Comparison of ENCODE assay signal across 27 cellular contexts in the genomic region with DNA sequence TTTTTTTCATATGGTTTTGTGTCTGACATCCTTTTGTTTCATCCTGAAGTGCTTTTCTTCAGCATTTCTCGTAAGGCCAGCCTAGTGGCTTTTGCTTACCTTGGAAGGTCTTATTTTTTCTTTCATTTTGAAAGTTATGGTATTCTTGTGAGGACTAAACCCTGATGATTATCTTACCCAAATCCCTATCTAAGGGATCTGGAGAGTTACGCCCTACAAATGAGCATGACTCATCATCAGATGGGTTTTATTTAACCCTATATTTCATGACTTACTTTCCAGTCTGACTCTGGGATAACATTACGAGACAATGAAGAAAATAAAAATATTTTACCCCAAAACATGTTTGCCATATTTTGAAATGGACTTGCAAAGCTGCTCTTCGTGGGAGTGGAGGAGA. TPM values are rescaled to one million over a fixed set of nuclear protein-coding genes. Genes with fewer than 3 reads are reported as not detected.
DNase-seq lines count a peak whose midpoint lies in the region; ATAC-seq, FAIRE-seq and TF ChIP-seq lines count a peak whose summit lies in the region.
"Had no signal": no experiment of that assay in that cellular context is flagged by ENCODE, and none has a peak within 500 bp of the region (broad histone marks: within the 10 kb centered on the region; RNA-seq: fewer than 3 reads in every experiment).

No MANE protein-coding gene starts in this region.

- no peaks in the 10 kb centered on the region for H3K27me3 Mint-ChIP-seq in activated CD4-positive, alpha-beta memory T cell treated with anti-CD3 and anti-CD28 coated beads for 36 hours
- H3K27me3 Mint-ChIP-seq: T-cell had no signal

- peak overlapping the region; percentile 58 for H3K4me2 ChIP-seq in A549
- H3K4me2 ChIP-seq: neural progenitor cell, smooth muscle cell had no signal

- no peak overlapping the region for H3K27ac ChIP-seq in A549
- H3K27ac ChIP-seq in breast epithelium = no peak overlapping the region
- no peak overlapping the region for H3K27ac ChIP-seq in esophagus squamous epithelium
- H3K27ac ChIP-seq in adrenal gland = no peak overlapping the region
- H3K27ac ChIP-seq: C4-2B, dorsolateral prefrontal cortex, heart right ventricle, neural progenitor cell, parathyroid adenoma had no signal

- intact Hi-C loops in activated CD4-positive, alpha-beta memory T cell treated with anti-CD3 and anti-CD28 coated beads for 36 hours (cut with micrococcal nuclease) = loop anchor here (2.0 to 5.0 kb wide), 2 partner anchors 29 to 143 kb away; no protein-coding TSS in a partner anchor
- intact Hi-C loops in breast epithelium (cut with DNase I; ENCODE audit: low total_unique reads) = no loop called here
- intact Hi-C loops in esophagus squamous epithelium (cut with DNase I) = no loop called here
- intact Hi-C loops in adrenal gland (cut with DNase I) = no loop called here

- H3K4me3 ChIP-seq in A549 = no peak overlapping the region
- no peak overlapping the region for H3K4me3 ChIP-seq in breast epithelium
- H3K4me3 ChIP-seq in esophagus squamous epithelium = no peak overlapping the region
- H3K4me3 ChIP-seq in adrenal gland = no peak overlapping the region
- H3K4me3 ChIP-seq: dorsolateral prefrontal cortex, heart right ventricle, lung, neural progenitor cell, smooth muscle cell had no signal

- H3K36me3 ChIP-seq in breast epithelium = no peaks in the 10 kb centered on the region
- H3K36me3 ChIP-seq in esophagus squamous epithelium = peaks cover 0 to 66% (median 0%) of the 10 kb centered on the region in 3 donors
- no peaks in the 10 kb centered on the region for H3K36me3 ChIP-seq in adrenal gland (replicated peaks in 1 of 2)
- H3K36me3 ChIP-seq: neural progenitor cell had no signal

- H3K9me3 Mint-ChIP-seq in activated CD4-positive, alpha-beta memory T cell treated with anti-CD3 and anti-CD28 coated beads for 36 hours = no peaks in the 10 kb centered on the region
- H3K9me3 Mint-ChIP-seq: neural progenitor cell, T-cell had no signal

- no peaks in the 10 kb centered on the region for H3K9me3 ChIP-seq in A549
- no peaks in the 10 kb centered on the region for H3K9me3 ChIP-seq in breast epithelium
- no peaks in the 10 kb centered on the region for H3K9me3 ChIP-seq in esophagus squamous epithelium
- H3K9me3 ChIP-seq in adrenal gland (replicated peaks in 1 of 3) = no peaks in the 10 kb centered on the region
- H3K9me3 ChIP-seq: heart right ventricle had no signal

- POLR2A ChIA-PET in A549 (lab: Yijun Ruan, JAX) = no interaction called here
- POLR2A ChIA-PET in activated CD4-positive, alpha-beta memory T cell treated with anti-CD3 and anti-CD28 coated beads for 36 hours (lab: Charles Lee) = no interaction called here

- no peak for ATAC-seq in A549
- ATAC-seq: heart right ventricle, T-cell had no signal

- no peak for FAIRE-seq in A549 (lab: Jason Lieb, UNC)
- FAIRE-seq: endothelial cell of umbilical vein, GM12892 had no signal

- DNase-seq in A549 (ENCODE audit: low read depth in 1 of 2, low spot score in 1 of 2) (no peak), EH (ENCODE audit: low read depth) (peak; percentile 49), erythroblast (lab: John Stamatoyannopoulos, UW) (peak; percentile 1 to 2), breast epithelium (ENCODE audit: low spot score in 2 of 2) (no peak), esophagus squamous epithelium (lab: John Stamatoyannopoulos, UW) (no peak), adrenal gland (no peak)
- DNase-seq in activated CD4-positive, alpha-beta memory T cell treated with anti-CD3 and anti-CD28 coated beads for 36 hours = no peak
- DNase-seq: activated T-cell treated with anti-CD3 and anti-CD28 coated beads, Interleukin-2, amount 50 U/mL, for 1 hour; dorsolateral prefrontal cortex; foreskin melanocyte; heart right ventricle; KBM-7; NCI-H1417 treated with DMSO at 0.1 percent for 48 hours; NCI-H2081; NCI-H748 treated with DMSO at 0.1 percent for 48 hours; stimulated activated CD4-positive, alpha-beta T cell treated with anti-CD3 and anti-CD28 coated beads, Interleukin-2, amount 100 ng/mL, for 24 hours; T-cell; trophoblast cell had no signal

- no peak for TF ChIP-seq CTCF in A549 (IDR thresholded peaks at IDR 0.05)
- TF ChIP-seq CTCF in breast epithelium (IDR thresholded peaks at IDR 0.05) = no peak
- no peak for TF ChIP-seq CTCF in esophagus squamous epithelium (IDR thresholded peaks at IDR 0.05)
- TF ChIP-seq CTCF in adrenal gland (IDR thresholded peaks at IDR 0.05) = no peak

- no peak overlapping the region for H3K4me3 Mint-ChIP-seq in activated CD4-positive, alpha-beta memory T cell treated with anti-CD3 and anti-CD28 coated beads for 36 hours
- H3K4me3 Mint-ChIP-seq: neural progenitor cell, T-cell had no signal

- H3K4me1 ChIP-seq in A549 (peaks cover 34% of the 10 kb centered on the region), breast epithelium (no peaks in the 10 kb centered on the region), esophagus squamous epithelium (peaks cover 0 to 22% (median 0%) of the 10 kb centered on the region in 3 donors), adrenal gland (replicated peaks in 1 of 2) (no peaks in the 10 kb centered on the region)
- H3K4me1 ChIP-seq: heart right ventricle, neural progenitor cell, parathyroid adenoma had no signal

- peaks cover 57% of the 10 kb centered on the region for H3K36me3 Mint-ChIP-seq in activated CD4-positive, alpha-beta memory T cell treated with anti-CD3 and anti-CD28 coated beads for 36 hours
- H3K36me3 Mint-ChIP-seq: neural progenitor cell had no signal

- H3K27ac Mint-ChIP-seq in activated CD4-positive, alpha-beta memory T cell treated with anti-CD3 and anti-CD28 coated beads for 36 hours = peak overlapping the region; percentile 13
- H3K27ac Mint-ChIP-seq: neural progenitor cell had no signal

- H3K4me1 Mint-ChIP-seq in activated CD4-positive, alpha-beta memory T cell treated with anti-CD3 and anti-CD28 coated beads for 36 hours (ENCODE audit: low read depth) = peaks cover 61% of the 10 kb centered on the region
- H3K4me1 Mint-ChIP-seq: neural progenitor cell had no signal

- TF ChIP-seq RAD21 in A549 (conservative IDR thresholded peaks at IDR 0.05 in 1 of 2, IDR thresholded peaks at IDR 0.05 in 1 of 2) = no peak

- no peak for TF ChIP-seq EP300 in A549 (IDR thresholded peaks at IDR 0.05)

- H3K27me3 ChIP-seq in breast epithelium (no peaks in the 10 kb centered on the region), esophagus squamous epithelium (no peaks in the 10 kb centered on the region), adrenal gland (no peaks in the 10 kb centered on the region)
- H3K27me3 ChIP-seq: dorsolateral prefrontal cortex, heart right ventricle, neural progenitor cell had no signal

- TF ChIP-seq POLR2A in A549 (IDR thresholded peaks at IDR 0.05; ENCODE audit: low read length) (no peak), erythroblast (IDR thresholded peaks at IDR 0.05; ENCODE audit: low read length) (no peak), breast epithelium (IDR thresholded peaks at IDR 0.05) (no peak), esophagus squamous epithelium (IDR thresholded peaks at IDR 0.05) (no peak), adrenal gland (IDR thresholded peaks at IDR 0.05) (no peak)

- WGBS in A549 (ENCODE audit: missing lambda C conversion rate) = 49% methylated on average over 4 of the region's 4 CpGs
- 47% methylated on average over 4 of the region's 4 CpGs; no CpG with 5 or more reads in 1 of the 2 donors for WGBS in esophagus squamous epithelium, 2 donors
- 78 to 80% methylated on average over 4 of the region's 4 CpGs; no CpG with 5 or more reads in 2 of the 4 donors for WGBS in adrenal gland, 4 donors

- CTCF ChIA-PET in A549 (lab: Yijun Ruan, JAX) = no interaction called here
- CTCF ChIA-PET in activated CD4-positive, alpha-beta memory T cell treated with anti-CD3 and anti-CD28 coated beads for 36 hours (lab: Charles Lee) = no interaction called here

TF ChIP-seq in A549, 52 proteins besides CTCF, POLR2A, EP300 and RAD21:
- TF ChIP-seq JUN (IDR thresholded peaks at IDR 0.05) (no peak), NPAS2 (CRISPR knock-in tag; IDR thresholded peaks at IDR 0.05; ENCODE audit: borderline replicate concordance) (no peak), PHF8 (IDR thresholded peaks at IDR 0.05; ENCODE audit: borderline replicate concordance, low read depth) (no peak), HOXB13 (CRISPR knock-in tag; IDR thresholded peaks at IDR 0.05; ENCODE audit: low read depth) (no peak), CHD4 (IDR thresholded peaks at IDR 0.05; ENCODE audit: borderline replicate concordance) (no peak), NR3C1 (IDR thresholded peaks at IDR 0.05) (no peak), EHF (CRISPR knock-in tag; IDR thresholded peaks at IDR 0.05) (no peak), MYC (IDR thresholded peaks at IDR 0.05; ENCODE audit: borderline replicate concordance, low read length) (no peak), SMC3 (IDR thresholded peaks at IDR 0.05) (no peak)

RNA-seq across cellular contexts. Expression of gene RPS4Y1, which starts 18.4 kb away (rescaled TPM):
- polyA plus RNA-seq in A549 (2011; rRNA removed) (632 and 671 TPM in 2 replicates), A549 (2017; fragmentation: RNase III; extraction: RNeasy Plus Mini Kit Qiagen cat#74134 plus additional on column Dnase treatment) (225 to 248 TPM (median 233 TPM) in 3 replicates), adrenal gland (100 to 1,000 TPM in 2 of 3 donors, under 1 TPM in 1; 0.20 to 548 (median 484) TPM)
- 345 and 403 TPM in 2 replicates for polyA plus RNA-seq in A549 (2012; cell fraction: cytosol; rRNA removed)
- polyA plus RNA-seq in A549 (2012; cell fraction: nucleus; rRNA removed) = 170 and 314 TPM in 2 replicates
- polyA minus RNA-seq in A549 (2011; rRNA and poly(A)+ RNA removed) = 213 and 242 TPM in 2 replicates
- total RNA-seq in activated CD4-positive, alpha-beta memory T cell treated with anti-CD3 and anti-CD28 coated beads for 36 hours = 100 to 1,000 TPM; 295 to 302 TPM
- total RNA-seq in breast epithelium (100 to 1,000 TPM in 1 of 3 donors, under 1 TPM in 1, not detected in 1; 0.66 to 309 TPM), esophagus squamous epithelium (100 to 1,000 TPM in 2 of 4 donors, under 1 TPM in 2; 0.23 to 290 (median 105) TPM), adrenal gland (100 to 1,000 TPM in 2 of 8 donors, under 1 TPM in 2, not detected in 4; 0.88 to 352 (median 164) TPM)
- total RNA-seq: RPMI7951, SK-MEL-5, smooth muscle cell had no signal
- polyA plus RNA-seq: smooth muscle cell had no signal

Comparison
In these comparisons a context has a peak if more than half of its experiments do, and no peak if none do; other contexts are left out.
1. DNase-seq: peak in EH (single experiment) and erythroblast (2 of 2); none in A549 (0 of 2), activated CD4-positive, alpha-beta memory T cell treated with anti-CD3 and anti-CD28 coated beads for 36 hours (single experiment), breast epithelium (0 of 2), esophagus squamous epithelium (single experiment) and adrenal gland (0 of 7).